In the genomic region with DNA sequence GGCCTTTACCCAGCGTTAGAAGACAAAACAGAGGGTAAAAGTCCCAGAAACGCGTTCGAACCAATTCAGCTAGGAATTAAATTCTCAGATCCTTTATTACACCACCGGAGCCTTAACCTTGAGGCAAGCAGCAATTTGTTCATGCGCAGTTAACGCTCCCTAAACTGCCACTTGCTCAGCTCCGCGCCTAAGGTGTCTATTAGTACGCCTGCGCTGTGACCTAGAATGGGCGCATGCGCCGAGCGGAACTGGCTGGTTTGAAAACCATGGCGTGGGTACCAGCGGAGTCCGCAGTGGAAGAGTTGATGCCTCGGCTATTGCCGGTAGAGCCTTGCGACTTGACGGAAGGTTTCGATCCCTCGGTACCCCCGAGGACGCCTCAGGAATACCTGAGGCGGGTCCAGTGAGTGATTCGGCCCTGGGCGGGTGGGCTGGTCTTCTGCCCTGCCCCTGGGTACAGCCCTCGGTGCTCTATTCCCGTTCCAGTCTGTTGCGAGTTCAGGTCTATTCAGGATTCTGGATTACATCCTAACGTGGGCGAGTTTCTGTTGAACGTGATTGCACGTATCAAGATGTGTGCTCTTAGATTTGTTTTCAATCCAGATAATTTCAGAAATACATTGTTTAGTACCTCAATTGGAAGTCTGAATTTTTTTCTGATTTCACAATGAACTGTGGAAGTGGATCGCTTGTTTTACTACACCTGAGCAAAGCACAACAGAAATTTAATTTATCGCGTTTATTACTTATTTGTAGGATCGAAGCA, we compare ENCODE assay signal across 8 cellular contexts.
DNase-seq lines count a peak whose midpoint lies in the region; ATAC-seq and TF ChIP-seq lines count a peak whose summit lies in the region.

A gene with protein sequence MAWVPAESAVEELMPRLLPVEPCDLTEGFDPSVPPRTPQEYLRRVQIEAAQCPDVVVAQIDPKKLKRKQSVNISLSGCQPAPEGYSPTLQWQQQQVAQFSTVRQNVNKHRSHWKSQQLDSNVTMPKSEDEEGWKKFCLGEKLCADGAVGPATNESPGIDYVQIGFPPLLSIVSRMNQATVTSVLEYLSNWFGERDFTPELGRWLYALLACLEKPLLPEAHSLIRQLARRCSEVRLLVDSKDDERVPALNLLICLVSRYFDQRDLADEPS (plus strand): TSS at position 251 of the 766 bp plus-strand sequence. CDS start 16 bp downstream, at position 267.

- peak; percentile 83 for ATAC-seq in GM19035 (IDR thresholded peaks at IDR 0.05; ENCODE audit: unreplicated experiment)
- ATAC-seq in HG03354 (IDR thresholded peaks at IDR 0.05; ENCODE audit: poor library complexity, severe bottlenecking, unreplicated experiment): peak; percentile 96
- ATAC-seq in activated CD4-positive, CD25-positive, alpha-beta regulatory T cell treated with anti-CD3 and anti-CD28 coated beads, Interleukin-2, amount 50 U/mL, for 24 hours: peak; percentile 97 to 98

- no peak for TF ChIP-seq CTCF in AG09319 (IDR thresholded peaks at IDR 0.05; ENCODE audit: low read depth, low read length)

- peak; percentile 80 for DNase-seq in AG09319 (ENCODE audit: extremely low read depth, low read depth)
- peak; percentile 94 for DNase-seq in NCI-H446 treated with DMSO at 0.1 percent for 48 hours (lab: John Stamatoyannopoulos, UW)
- DNase-seq in cerebellar nuclear complex (lab: John Stamatoyannopoulos, UW): peak; percentile 8 to 69
- peak; percentile 95 for DNase-seq in islet precursor cell
- peak; percentile 90 to 93 (median 91) for DNase-seq in stimulated activated CD4-positive, alpha-beta T cell treated with anti-CD3 and anti-CD28 coated beads, Interleukin-12 subunit alpha, Interleukin-12 subunit beta, amount 100 ng/mL, for 48 hours (ENCODE audit: low read depth in 2 of 3, low spot score in 1 of 3)

Comparison
In these comparisons a context has a peak if more than half of its experiments do, and no peak if none do; other contexts are left out.
1. Peak in every context shown above with its lines: DNase-seq and ATAC-seq.
2. DNase-seq: peak in every context shown above with its lines; median percentile 95 in islet precursor cell; 94 in NCI-H446 treated with DMSO at 0.1 percent for 48 hours; 91 in stimulated activated CD4-positive, alpha-beta T cell treated with anti-CD3 and anti-CD28 coated beads, Interleukin-12 subunit alpha, Interleukin-12 subunit beta, amount 100 ng/mL, for 48 hours; 80 in AG09319; 38 in cerebellar nuclear complex.